30 cellular contexts compared by ENCODE assay signal in genomic region chr12:120504587-120504986, GRCh38.
"Had no signal": no experiment of that assay in that cellular context is flagged by ENCODE, and none has a peak within 500 bp of the region (broad histone marks: within the 10 kb centered on the region; RNA-seq: fewer than 3 reads in every experiment).

No MANE protein-coding gene starts in this region.

- H3K4me1 ChIP-seq: body of pancreas, breast epithelium had no signal

- H3K4me3 Mint-ChIP-seq: activated CD8-positive, alpha-beta T cell treated with anti-CD3 and anti-CD28 coated beads for 36 hours; activated naive CD4-positive, alpha-beta T cell treated with anti-CD3 and anti-CD28 coated beads, Interleukin-2, amount 50 U/mL, for 24 hours; activated naive CD8-positive, alpha-beta T cell treated with anti-CD3 and anti-CD28 coated beads, Interleukin-2, amount 10 ng/mL, durations not matched to agents 7 days and 5 days; activated T-cell treated with anti-CD3 and anti-CD28 coated beads, Interleukin-2, amount 50 U/mL, for 72 hours; activated T-helper 17 cell treated with anti-CD3 and anti-CD28 coated beads, Interleukin-2, amount 50 U/mL, for 72 hours had no signal

- H3K9me3 Mint-ChIP-seq: activated CD8-positive, alpha-beta T cell treated with anti-CD3 and anti-CD28 coated beads for 36 hours; activated naive CD4-positive, alpha-beta T cell treated with anti-CD3 and anti-CD28 coated beads, Interleukin-2, amount 50 U/mL, for 24 hours; activated T-cell treated with anti-CD3 and anti-CD28 coated beads, Interleukin-2, amount 50 U/mL, for 72 hours; activated T-helper 17 cell treated with anti-CD3 and anti-CD28 coated beads, Interleukin-2, amount 50 U/mL, for 72 hours had no signal

- H3K27ac ChIP-seq: body of pancreas, breast epithelium, RWPE1, VCaP had no signal

- H3K27ac Mint-ChIP-seq: activated CD8-positive, alpha-beta T cell treated with anti-CD3 and anti-CD28 coated beads for 36 hours; activated naive CD4-positive, alpha-beta T cell treated with anti-CD3 and anti-CD28 coated beads, Interleukin-2, amount 50 U/mL, for 24 hours; activated naive CD8-positive, alpha-beta T cell treated with anti-CD3 and anti-CD28 coated beads, Interleukin-2, amount 10 ng/mL, durations not matched to agents 7 days and 5 days; activated T-helper 17 cell treated with anti-CD3 and anti-CD28 coated beads, Interleukin-2, amount 50 U/mL, for 72 hours had no signal

- H3K27me3 Mint-ChIP-seq: activated CD8-positive, alpha-beta T cell treated with anti-CD3 and anti-CD28 coated beads for 36 hours; activated naive CD4-positive, alpha-beta T cell treated with anti-CD3 and anti-CD28 coated beads, Interleukin-2, amount 50 U/mL, for 24 hours; activated naive CD8-positive, alpha-beta T cell treated with anti-CD3 and anti-CD28 coated beads, Interleukin-2, amount 10 ng/mL, durations not matched to agents 7 days and 5 days; activated T-helper 17 cell treated with anti-CD3 and anti-CD28 coated beads, Interleukin-2, amount 50 U/mL, for 72 hours had no signal

- H3K4me3 ChIP-seq: body of pancreas, breast epithelium, MG63 had no signal

- H3K27me3 ChIP-seq: body of pancreas, breast epithelium, MG63 had no signal

- H3K36me3 ChIP-seq: breast epithelium had no signal

- DNase-seq: activated CD4-positive, alpha-beta T cell treated with anti-CD3 and anti-CD28 coated beads for 1 hour; activated CD4-positive, alpha-beta T cell treated with anti-CD3 and anti-CD28 coated beads for 48 hours; activated CD4-positive, alpha-beta T cell treated with anti-CD3 and anti-CD28 coated beads, Interleukin-2, amount 50 U/mL, for 4 hours; activated CD4-positive, CD25-positive, alpha-beta regulatory T cell; activated CD8-positive, alpha-beta T cell treated with anti-CD3 and anti-CD28 coated beads for 36 hours; activated effector memory CD4-positive, alpha-beta T cell treated with anti-CD3 and anti-CD28 coated beads, Interleukin-2, amount 50 U/mL, for 16 hours; activated naive CD4-positive, alpha-beta T cell; activated naive CD8-positive, alpha-beta T cell treated with anti-CD3 and anti-CD28 coated beads, Interleukin-2, amount 10 ng/mL, durations not matched to agents 7 days and 5 days; activated T-cell treated with anti-CD3 and anti-CD28 coated beads, Interleukin-2, amount 50 U/mL, for 1 hour; activated T-cell treated with anti-CD3 and anti-CD28 coated beads, Interleukin-2, amount 50 U/mL, for 72 hours; body of pancreas; cerebellar nuclear complex; Kasumi-1; MG63; NCI-H1048; NCI-H1436 treated with DMSO at 0.1 percent for 48 hours; NCI-H1694 treated with DMSO at 0.1 percent for 48 hours; NCI-H2029; NCI-H345; NCI-H524 treated with DMSO at 0.1 percent for 48 hours; PC-3; SW 1271; T-helper 1 cell; T-helper 2 cell; T-helper 9 cell had no signal

- H3K9me3 ChIP-seq: body of pancreas, breast epithelium, MG63 had no signal
